ENCODE assay signal across 8 cellular contexts in genomic region chr4:76688737-76689078, GRCh38.
DNase-seq lines count a peak whose midpoint lies in the region; ATAC-seq lines count a peak whose summit lies in the region.

No MANE protein-coding gene starts in this region.

- no peaks in the 10 kb centered on the region for H3K9me3 Mint-ChIP-seq in CD4-positive, alpha-beta memory T cell
- H3K9me3 Mint-ChIP-seq in central memory CD8-positive, alpha-beta T cell, result no peaks in the 10 kb centered on the region
- no peaks in the 10 kb centered on the region for H3K9me3 Mint-ChIP-seq in naive B cell

- no peaks in the 10 kb centered on the region for H3K36me3 ChIP-seq in CD4-positive, alpha-beta memory T cell (ENCODE audit: insufficient read depth, low read length)

- peaks cover 18% of the 10 kb centered on the region for H3K4me1 ChIP-seq in CD4-positive, alpha-beta memory T cell (ENCODE audit: insufficient read depth, low read length)

- H3K36me3 Mint-ChIP-seq in CD4-positive, alpha-beta memory T cell, result no peaks in the 10 kb centered on the region
- H3K36me3 Mint-ChIP-seq in central memory CD8-positive, alpha-beta T cell (ENCODE audit: insufficient read depth), result no peaks in the 10 kb centered on the region
- H3K36me3 Mint-ChIP-seq in naive B cell, result peaks cover 0 to 5% of the 10 kb centered on the region in 2 donors

- intact Hi-C loops in CD4-positive, alpha-beta memory T cell (cut with micrococcal nuclease), result no loop called here

- DNase-seq in CD4-positive, alpha-beta memory T cell, result no peak
- peak; percentile 26 for DNase-seq in HT1080 (ENCODE audit: low read depth)
- no peak for DNase-seq in central memory CD8-positive, alpha-beta T cell (ENCODE audit: low spot score in 2 of 2)
- no peak for DNase-seq in naive B cell
- DNase-seq in EL, result no peak
- DNase-seq in stimulated activated CD4-positive, alpha-beta T cell treated with anti-CD3 and anti-CD28 coated beads, Interleukin-4, amount 100 ng/mL, for 4 hours, result no peak
- no peak for DNase-seq in stimulated activated CD4-positive, alpha-beta T cell treated with anti-CD3 and anti-CD28 coated beads, Interleukin-1b, Interleukin-23, amount 100 ng/mL, for 48 hours

- H3K27me3 Mint-ChIP-seq in CD4-positive, alpha-beta memory T cell, result peaks cover 45 to 56% of the 10 kb centered on the region in 2 donors
- H3K27me3 Mint-ChIP-seq in central memory CD8-positive, alpha-beta T cell, result peaks cover 77% of the 10 kb centered on the region
- peaks cover 53 to 71% (median 66%) of the 10 kb centered on the region in 3 donors for H3K27me3 Mint-ChIP-seq in naive B cell

- no peaks in the 10 kb centered on the region for H3K9me3 ChIP-seq in CD4-positive, alpha-beta memory T cell (ENCODE audit: control insufficient read depth in 1 of 2, low read length in 2 of 2)

- peaks cover 12 to 25% (median 15%) of the 10 kb centered on the region in 4 donors for H3K4me1 Mint-ChIP-seq in CD4-positive, alpha-beta memory T cell
- H3K4me1 Mint-ChIP-seq in central memory CD8-positive, alpha-beta T cell, result peaks cover 6% of the 10 kb centered on the region
- H3K4me1 Mint-ChIP-seq in naive B cell, result peaks cover 6 to 22% (median 18%) of the 10 kb centered on the region in 3 donors

- H3K4me3 ChIP-seq in CD4-positive, alpha-beta memory T cell (ENCODE audit: low read length in 2 of 2), result no peak overlapping the region

- H3K4me3 Mint-ChIP-seq in CD4-positive, alpha-beta memory T cell, result peak overlapping the region; percentile 28 to 77 (median 72)
- H3K4me3 Mint-ChIP-seq in central memory CD8-positive, alpha-beta T cell, result peak overlapping the region; percentile 52
- peak overlapping the region; percentile 61 to 87 (median 78) for H3K4me3 Mint-ChIP-seq in naive B cell

- H3K27ac ChIP-seq in CD4-positive, alpha-beta memory T cell (ENCODE audit: low read depth, low read length), result no peak overlapping the region

- POLR2A ChIA-PET in CD4-positive, alpha-beta memory T cell (lab: Charles Lee; ENCODE audit: partially characterized antibody), result no interaction called here

- H3K27me3 ChIP-seq in CD4-positive, alpha-beta memory T cell (ENCODE audit: insufficient read depth, low read length), result peaks cover 16% of the 10 kb centered on the region

- ATAC-seq in central memory CD8-positive, alpha-beta T cell (replicated peaks; ENCODE audit: extremely low read depth, poor library complexity, severe bottlenecking), result no peak
- peak in 1 of 2 donors; percentile 35 for ATAC-seq in naive B cell (ENCODE audit: low read depth in 2 of 2)
- no peak for ATAC-seq in HG03565 (IDR thresholded peaks at IDR 0.05; ENCODE audit: unreplicated experiment)

- CTCF ChIA-PET in CD4-positive, alpha-beta memory T cell (lab: Charles Lee; ENCODE audit: partially characterized antibody), result no interaction called here

- H3K27ac Mint-ChIP-seq in CD4-positive, alpha-beta memory T cell, result no peak overlapping the region
- H3K27ac Mint-ChIP-seq in central memory CD8-positive, alpha-beta T cell (ENCODE audit: low read depth), result no peak overlapping the region
- peak overlapping the region in 1 of 6 donors; percentile 91 for H3K27ac Mint-ChIP-seq in naive B cell
